35 cellular contexts compared by ENCODE assay signal in genomic region chr9:20540169-20540863, GRCh38.
"Had no signal": no experiment of that assay in that cellular context is flagged by ENCODE, and none has a peak within 500 bp of the region (broad histone marks: within the 10 kb centered on the region; RNA-seq: fewer than 3 reads in every experiment).

No MANE protein-coding gene starts in this region.

- H3K4me1 Mint-ChIP-seq: activated B cell treated with CpG ODN at 0.5 μM for 24 hours had no signal

- H3K4me3 ChIP-seq: adrenal gland, body of pancreas, breast epithelium had no signal

- H3K27ac ChIP-seq: adrenal gland, body of pancreas, brain microvascular endothelial cell, breast epithelium, VCaP had no signal

- H3K4me3 Mint-ChIP-seq: activated B cell treated with CpG ODN at 0.5 μM for 24 hours; activated CD4-positive, alpha-beta memory T cell treated with anti-CD3 and anti-CD28 coated beads for 36 hours; activated CD4-positive, alpha-beta T cell treated with anti-CD3 and anti-CD28 coated beads, Interleukin-2, amount 10 ng/mL, durations not matched to agents 24 days and 14 days; activated CD8-positive, alpha-beta T cell treated with anti-CD3 and anti-CD28 coated beads for 36 hours; activated naive CD4-positive, alpha-beta T cell treated with anti-CD3 and anti-CD28 coated beads for 36 hours; activated naive CD8-positive, alpha-beta T cell treated with anti-CD3 and anti-CD28 coated beads for 36 hours; activated T-cell treated with anti-CD3 and anti-CD28 coated beads, Interleukin-2, amount 50 U/mL, for 4 hours; activated T-cell treated with anti-CD3 and anti-CD28 coated beads, Interleukin-2, amount 50 U/mL, for 72 hours; activated T-helper 1 cell treated with anti-CD3 and anti-CD28 coated beads, Interleukin-12 subunit alpha, Interleukin-12 subunit beta, Interleukin-2, Interleukin-4 antibody, amounts not matched to agents 30 ng/mL and 10 ng/mL and 1 ng/mL, durations not matched to agents 14 hours and 24 hours and 36 hours; activated T-helper 17 cell treated with anti-CD3 and anti-CD28 coated beads, Interleukin-2, amount 50 U/mL, for 72 hours; T-helper 1 cell treated with Interleukin-12 subunit alpha and Interleukin-12 subunit beta and Interleukin-4 antibody, amounts not matched to agents 30 μg/mL and 1 μg/mL, for 36 hours; T-helper 2 cell treated with Interferon-gamma antibody and Interleukin-4, amounts not matched to agents 5 μg/mL and 100 μg/mL, for 36 hours had no signal

- H3K27me3 ChIP-seq: adrenal gland, body of pancreas, brain microvascular endothelial cell, breast epithelium had no signal

- H3K4me1 ChIP-seq: breast epithelium had no signal

- H3K36me3 ChIP-seq: adrenal gland, brain microvascular endothelial cell, breast epithelium had no signal

- H3K27me3 Mint-ChIP-seq: activated B cell treated with CpG ODN at 0.5 μM for 24 hours; activated CD4-positive, alpha-beta memory T cell treated with anti-CD3 and anti-CD28 coated beads for 36 hours; activated CD4-positive, alpha-beta T cell treated with anti-CD3 and anti-CD28 coated beads, Interleukin-2, amount 10 ng/mL, durations not matched to agents 24 days and 14 days; activated CD8-positive, alpha-beta T cell treated with anti-CD3 and anti-CD28 coated beads for 36 hours; activated naive CD8-positive, alpha-beta T cell treated with anti-CD3 and anti-CD28 coated beads for 36 hours; activated T-helper 17 cell treated with anti-CD3 and anti-CD28 coated beads, Interleukin-2, amount 50 U/mL, for 72 hours had no signal

- H3K27ac Mint-ChIP-seq: activated B cell treated with CpG ODN at 0.5 μM for 24 hours; activated CD4-positive, alpha-beta memory T cell treated with anti-CD3 and anti-CD28 coated beads for 36 hours; activated CD4-positive, alpha-beta T cell treated with anti-CD3 and anti-CD28 coated beads, Interleukin-2, amount 10 ng/mL, durations not matched to agents 24 days and 14 days; activated CD8-positive, alpha-beta T cell treated with anti-CD3 and anti-CD28 coated beads for 36 hours; activated naive CD4-positive, alpha-beta T cell treated with anti-CD3 and anti-CD28 coated beads for 36 hours; activated naive CD4-positive, alpha-beta T cell treated with anti-CD3 and anti-CD28 coated beads, Interleukin-2, amount 50 U/mL, for 72 hours; activated naive CD8-positive, alpha-beta T cell treated with anti-CD3 and anti-CD28 coated beads for 36 hours; activated T-cell treated with anti-CD3 and anti-CD28 coated beads, Interleukin-2, amount 50 U/mL, for 72 hours; activated T-helper 1 cell treated with anti-CD3 and anti-CD28 coated beads, Interleukin-12 subunit alpha, Interleukin-12 subunit beta, Interleukin-2, Interleukin-4 antibody, amounts not matched to agents 30 ng/mL and 10 ng/mL and 1 ng/mL, durations not matched to agents 14 hours and 24 hours and 36 hours; activated T-helper 17 cell treated with anti-CD3 and anti-CD28 coated beads, Interleukin-2, amount 50 U/mL, for 72 hours; T-helper 1 cell treated with Interleukin-12 subunit alpha and Interleukin-12 subunit beta and Interleukin-4 antibody, amounts not matched to agents 30 μg/mL and 1 μg/mL, for 36 hours; T-helper 2 cell treated with Interferon-gamma antibody and Interleukin-4, amounts not matched to agents 5 μg/mL and 100 μg/mL, for 36 hours had no signal

- DNase-seq: activated B cell treated with CpG ODN at 0.5 μM for 24 hours; activated CD4-positive, alpha-beta memory T cell treated with anti-CD3 and anti-CD28 coated beads for 36 hours; activated CD4-positive, alpha-beta T cell treated with anti-CD3 and anti-CD28 coated beads for 4 hours; activated CD4-positive, alpha-beta T cell treated with anti-CD3 and anti-CD28 coated beads, Interleukin-2, amount 10 ng/mL, durations not matched to agents 24 days and 14 days; activated CD4-positive, alpha-beta T cell treated with anti-CD3 and anti-CD28 coated beads, Interleukin-2, amount 50 U/mL, for 1 hour; activated CD4-positive, alpha-beta T cell treated with anti-CD3 and anti-CD28 coated beads, Interleukin-2, amount 50 U/mL, for 4 hours; activated CD4-positive, CD25-positive, alpha-beta regulatory T cell treated with anti-CD3 and anti-CD28 coated beads, Interleukin-2, amount 50 U/mL, for 72 hours; activated CD8-positive, alpha-beta memory T cell treated with anti-CD3 and anti-CD28 coated beads, Interleukin-2, amount 50 U/mL, for 4 hours; activated CD8-positive, alpha-beta T cell treated with anti-CD3 and anti-CD28 coated beads for 36 hours; activated effector memory CD4-positive, alpha-beta T cell treated with anti-CD3 and anti-CD28 coated beads, Interleukin-2, amount 50 U/mL, for 16 hours; activated gamma-delta T cell treated with Interleukin-2 at 50 U/mL for 16 hours; activated naive CD4-positive, alpha-beta T cell; activated naive CD4-positive, alpha-beta T cell treated with anti-CD3 and anti-CD28 coated beads for 36 hours; activated naive CD4-positive, alpha-beta T cell treated with anti-CD3 and anti-CD28 coated beads, Interleukin-2, amount 50 U/mL, for 16 hours; activated naive CD8-positive, alpha-beta T cell treated with anti-CD3 and anti-CD28 coated beads for 36 hours; activated T-cell treated with anti-CD3 and anti-CD28 coated beads for 4 hours; activated T-cell treated with anti-CD3 and anti-CD28 coated beads, Interleukin-2, amount 50 U/mL, for 1 hour; activated T-cell treated with anti-CD3 and anti-CD28 coated beads, Interleukin-2, amount 50 U/mL, for 4 hours; activated T-cell treated with anti-CD3 and anti-CD28 coated beads, Interleukin-2, amount 50 U/mL, for 72 hours; adrenal gland; amniotic stem cell; aorta; body of pancreas; brain microvascular endothelial cell; central memory CD4-positive, alpha-beta T cell; T-helper 1 cell; T-helper 2 cell; T-helper 9 cell had no signal
